Comparison of ENCODE assay signal across 1 cellular context in the genomic region with DNA sequence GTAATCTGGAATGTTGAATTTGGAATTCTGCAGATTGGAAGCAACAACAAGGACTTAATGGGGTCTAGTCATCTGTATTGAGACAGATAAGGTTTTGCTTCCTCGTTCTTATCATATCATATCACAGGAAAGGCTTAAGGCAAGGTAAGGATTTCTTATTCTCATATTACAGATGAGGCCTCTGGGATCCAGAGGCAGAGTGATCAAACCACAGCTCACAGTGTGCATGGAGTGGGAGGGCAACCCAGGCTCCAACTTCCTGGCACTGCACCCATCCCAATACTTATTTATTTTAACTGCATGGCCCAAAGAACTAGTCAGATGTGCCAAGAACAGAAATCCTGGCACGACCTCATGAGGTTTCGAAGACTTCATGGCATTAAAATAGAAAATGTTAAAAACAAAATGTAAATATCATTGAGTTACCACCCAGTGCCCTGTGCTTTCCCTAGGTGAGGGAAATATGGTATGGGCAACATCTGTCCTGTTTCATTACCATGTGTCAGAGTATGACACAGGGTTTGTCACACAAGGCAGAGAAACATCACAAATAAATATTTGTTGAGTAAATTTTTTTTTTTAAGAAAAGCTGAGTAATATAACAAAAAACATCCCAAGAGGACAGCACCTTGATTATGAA.
TF ChIP-seq lines count a peak whose summit lies in the region.

No MANE protein-coding gene starts in this region.

TF ChIP-seq in SK-N-SH treated with all-trans-retinoic acid at 6 μM for 48 hours, 23 proteins besides CTCF, POLR2A, EP300 and RAD21 (continued from another document):
- TF ChIP-seq, protein P1, sequence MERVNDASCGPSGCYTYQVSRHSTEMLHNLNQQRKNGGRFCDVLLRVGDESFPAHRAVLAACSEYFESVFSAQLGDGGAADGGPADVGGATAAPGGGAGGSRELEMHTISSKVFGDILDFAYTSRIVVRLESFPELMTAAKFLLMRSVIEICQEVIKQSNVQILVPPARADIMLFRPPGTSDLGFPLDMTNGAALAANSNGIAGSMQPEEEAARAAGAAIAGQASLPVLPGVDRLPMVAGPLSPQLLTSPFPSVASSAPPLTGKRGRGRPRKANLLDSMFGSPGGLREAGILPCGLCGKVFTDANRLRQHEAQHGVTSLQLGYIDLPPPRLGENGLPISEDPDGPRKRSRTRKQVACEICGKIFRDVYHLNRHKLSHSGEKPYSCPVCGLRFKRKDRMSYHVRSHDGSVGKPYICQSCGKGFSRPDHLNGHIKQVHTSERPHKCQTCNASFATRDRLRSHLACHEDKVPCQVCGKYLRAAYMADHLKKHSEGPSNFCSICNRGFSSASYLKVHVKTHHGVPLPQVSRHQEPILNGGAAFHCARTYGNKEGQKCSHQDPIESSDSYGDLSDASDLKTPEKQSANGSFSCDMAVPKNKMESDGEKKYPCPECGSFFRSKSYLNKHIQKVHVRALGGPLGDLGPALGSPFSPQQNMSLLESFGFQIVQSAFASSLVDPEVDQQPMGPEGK (CRISPR knock-in tag; IDR thresholded peaks at IDR 0.05; ENCODE audit: borderline replicate concordance): no peak
- TF ChIP-seq TCF4 (CRISPR knock-in tag; IDR thresholded peaks at IDR 0.05; ENCODE audit: borderline replicate concordance) (no peak), ISL1 (CRISPR knock-in tag; IDR thresholded peaks at IDR 0.05) (no peak), SNAI2 (CRISPR knock-in tag; IDR thresholded peaks at IDR 0.05) (no peak), GLIS3 (CRISPR knock-in tag; IDR thresholded peaks at IDR 0.05) (no peak)
